ENCODE assay signal across 1 cellular context in the genomic region with DNA sequence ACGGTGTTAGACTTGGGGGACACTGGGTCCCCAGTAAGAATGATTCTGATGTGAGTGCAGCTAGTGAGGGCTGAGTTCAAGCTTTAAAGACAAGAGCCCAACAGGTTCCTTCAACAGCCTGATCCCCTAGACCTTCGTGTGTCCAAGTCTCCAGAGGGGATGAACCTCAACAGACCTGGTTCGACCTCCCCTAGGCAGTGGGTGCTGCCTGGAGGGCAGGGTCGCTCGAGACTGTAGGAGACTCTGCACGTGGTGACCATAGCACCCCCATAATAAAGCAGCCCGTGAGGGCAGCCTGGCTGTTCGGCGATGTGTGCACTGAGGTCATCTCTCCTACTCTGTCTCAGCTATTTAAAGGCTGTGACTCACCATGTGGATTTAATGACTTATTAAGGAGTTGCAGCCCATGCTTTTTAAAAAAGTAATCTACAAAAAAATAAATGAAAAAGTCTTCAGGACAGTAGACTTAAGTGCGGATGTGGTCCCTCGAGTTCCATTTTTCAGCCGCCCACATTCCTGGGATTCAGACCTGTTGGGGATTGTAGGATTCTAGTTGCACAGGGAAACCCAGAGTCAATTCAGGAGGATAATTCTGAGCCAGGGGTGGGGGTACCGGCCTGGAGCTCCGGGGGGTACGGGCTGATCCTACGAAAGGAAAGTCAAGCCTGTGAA.
TF ChIP-seq lines count a peak whose summit lies in the region.

No MANE protein-coding gene starts in this region.

TF ChIP-seq in HEK293, 187 proteins besides CTCF, POLR2A, EP300 and RAD21 (continued from another document):
- TF ChIP-seq, protein P1, sequence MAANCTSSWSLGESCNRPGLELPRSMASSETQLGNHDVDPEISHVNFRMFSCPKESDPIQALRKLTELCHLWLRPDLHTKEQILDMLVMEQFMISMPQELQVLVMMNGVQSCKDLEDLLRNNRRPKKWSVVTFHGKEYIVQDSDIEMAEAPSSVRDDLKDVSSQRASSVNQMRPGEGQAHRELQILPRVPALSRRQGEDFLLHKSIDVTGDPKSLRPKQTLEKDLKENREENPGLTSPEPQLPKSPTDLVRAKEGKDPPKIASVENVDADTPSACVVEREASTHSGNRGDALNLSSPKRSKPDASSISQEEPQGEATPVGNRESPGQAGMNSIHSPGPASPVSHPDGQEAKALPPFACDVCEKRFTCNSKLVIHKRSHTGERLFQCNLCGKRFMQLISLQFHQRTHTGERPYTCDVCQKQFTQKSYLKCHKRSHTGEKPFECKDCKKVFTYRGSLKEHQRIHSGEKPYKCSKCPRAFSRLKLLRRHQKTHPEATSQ (tag by site-specific recombination; IDR thresholded peaks at IDR 0.05) = no peak
- TF ChIP-seq PRDM10 (tag by site-specific recombination; IDR thresholded peaks at IDR 0.05) = 0 out of 2 replicates have a peak, but pooled peaks have one; percentile 20
